Comparison of ENCODE assay signal across 14 cellular contexts in the genomic region with DNA sequence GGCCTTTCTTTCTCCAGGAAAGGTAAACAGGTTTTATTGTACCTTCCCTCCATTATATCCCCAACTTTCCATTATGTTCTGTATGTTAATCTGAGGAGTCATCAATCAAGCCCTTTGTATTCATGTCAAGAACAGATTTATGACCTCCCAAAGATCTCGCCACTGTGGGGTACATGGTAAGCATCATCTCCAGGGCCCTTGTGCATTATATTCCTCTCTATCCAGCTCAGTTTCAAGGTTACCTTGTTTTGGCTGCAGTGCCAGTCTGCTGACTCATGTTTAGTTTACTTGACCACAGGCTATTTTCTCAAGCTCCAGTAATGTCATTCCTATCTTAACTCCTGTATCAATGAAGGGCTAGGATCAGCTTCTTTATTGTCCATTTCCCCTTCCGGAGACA.
A peak's percentile ranks its signal among the peaks of the same experiment; 100 is the strongest.
DNase-seq lines count a peak whose midpoint lies in the region; ATAC-seq and TF ChIP-seq lines count a peak whose summit lies in the region.
"Had no signal": no experiment of that assay in that cellular context is flagged by ENCODE, and none has a peak within 500 bp of the region (broad histone marks: within the 10 kb centered on the region; RNA-seq: fewer than 3 reads in every experiment).

No MANE protein-coding gene starts in this region.

- no peak overlapping the region for H3K56ac ChIP-seq in mesendoderm (ENCODE audit: low read length)

- in situ Hi-C loops in mammary epithelial cell (cut with MboI; ENCODE audit: low sequenced_read_pairs in 2 of 2): no loop called here

- H4K8ac ChIP-seq in mesendoderm (ENCODE audit: low read depth, low read length): no peak overlapping the region

- dilution Hi-C loops in mammary epithelial cell (cut with HindIII; ENCODE audit: low sequenced_read_pairs): no loop called here

- no peaks in the 10 kb centered on the region for H3K79me1 ChIP-seq in mesendoderm (ENCODE audit: low read length)

- no peak overlapping the region for H3K4ac ChIP-seq in mesendoderm (ENCODE audit: low read depth, low read length)

- no peak overlapping the region for H2AK5ac ChIP-seq in mesendoderm (ENCODE audit: low read length)

- DNase-seq in GM03348 (ENCODE audit: low spot score) (peak; percentile 7), NCI-H226 (peak; percentile 64), mammary epithelial cell (peak; percentile 72), myocyte (ENCODE audit: low read depth) (peak; percentile 24), thyroid gland (no peak), mesendoderm (no peak)
- DNase-seq in activated T-helper 2 cell treated with anti-CD3 and anti-CD28 coated beads, Interferon-gamma antibody, Interleukin-2, Interleukin-4, amounts not matched to agents 10 μg/mL and 5 μg/mL and 100 μg/mL, durations not matched to agents 14 hours and 24 hours and 36 hours (ENCODE audit: low spot score): no peak
- DNase-seq: CD8-positive, alpha-beta memory T cell; NCI-H446; Right ventricle myocardium superior; small intestine had no signal

- H3K18ac ChIP-seq in mesendoderm (ENCODE audit: low read length): no peak overlapping the region

- no peak overlapping the region for H3K4me3 ChIP-seq in mammary epithelial cell (replicated peaks in 1 of 3; ENCODE audit: insufficient read depth in 1 of 3, low read depth in 2 of 3, low read length in 3 of 3)
- H3K4me3 ChIP-seq in thyroid gland (replicated peaks in 1 of 3): no peak overlapping the region
- no peak overlapping the region for H3K4me3 ChIP-seq in mesendoderm (ENCODE audit: low read length)
- H3K4me3 ChIP-seq: thoracic aorta had no signal

- no peaks in the 10 kb centered on the region for H3K27me3 Mint-ChIP-seq in activated T-helper 2 cell treated with anti-CD3 and anti-CD28 coated beads, Interferon-gamma antibody, Interleukin-2, Interleukin-4, amounts not matched to agents 10 μg/mL and 5 μg/mL and 100 μg/mL, durations not matched to agents 14 hours and 24 hours and 36 hours (ENCODE audit: low read depth)
- H3K27me3 Mint-ChIP-seq: CD8-positive, alpha-beta memory T cell had no signal

- H2BK5ac ChIP-seq in mesendoderm (ENCODE audit: low read length): no peak overlapping the region

- 22% methylated on average over 2 of the region's 2 CpGs for WGBS in mammary epithelial cell (ENCODE audit: low coverage, missing lambda C conversion rate)
- whole genome bisulfite sequencing in thyroid gland, 2 donors: 85 to 90% methylated on average over 2 of the region's 2 CpGs
- WGBS in mesendoderm (ENCODE audit: extremely low coverage, insufficient coverage, low lambda C conversion rate): no CpG with 5 or more reads among the region's 2 CpGs

- no peak overlapping the region for H2AFZ ChIP-seq in mammary epithelial cell (ENCODE audit: low read depth, low read length)

- H3K4me3 Mint-ChIP-seq in activated T-helper 2 cell treated with anti-CD3 and anti-CD28 coated beads, Interferon-gamma antibody, Interleukin-2, Interleukin-4, amounts not matched to agents 10 μg/mL and 5 μg/mL and 100 μg/mL, durations not matched to agents 14 hours and 24 hours and 36 hours (ENCODE audit: low read depth): no peak overlapping the region
- H3K4me3 Mint-ChIP-seq: activated naive CD4-positive, alpha-beta T cell treated with anti-CD3 and anti-CD28 coated beads, Interleukin-2, amount 50 U/mL, for 24 hours; CD8-positive, alpha-beta memory T cell had no signal

- H3K9me3 ChIP-seq in mammary epithelial cell (replicated peaks; ENCODE audit: insufficient read depth, low read length): no peaks in the 10 kb centered on the region
- H3K9me3 ChIP-seq in thyroid gland: no peaks in the 10 kb centered on the region
- H3K9me3 ChIP-seq: thoracic aorta had no signal

- CTCF ChIA-PET in mammary epithelial cell (lab: Charles Lee; ENCODE audit: low non-redundant PET): interaction anchor here (0.6 kb wide), 1 partner anchor 28 kb away, joined by 3 read pairs; no protein-coding TSS in a partner anchor

- no peak overlapping the region for H3K27ac Mint-ChIP-seq in activated T-helper 2 cell treated with anti-CD3 and anti-CD28 coated beads, Interferon-gamma antibody, Interleukin-2, Interleukin-4, amounts not matched to agents 10 μg/mL and 5 μg/mL and 100 μg/mL, durations not matched to agents 14 hours and 24 hours and 36 hours
- H3K27ac Mint-ChIP-seq: activated naive CD4-positive, alpha-beta T cell treated with anti-CD3 and anti-CD28 coated beads, Interleukin-2, amount 50 U/mL, for 24 hours; CD8-positive, alpha-beta memory T cell had no signal

- H3K4me1 ChIP-seq in mammary epithelial cell (ENCODE audit: insufficient read depth, low read length) (peaks cover 41% of the 10 kb centered on the region), thyroid gland (no peaks in the 10 kb centered on the region), mesendoderm (ENCODE audit: control insufficient read depth, low read depth, low read length) (no peaks in the 10 kb centered on the region)

- no peaks in the 10 kb centered on the region for H3K9me3 Mint-ChIP-seq in activated T-helper 2 cell treated with anti-CD3 and anti-CD28 coated beads, Interferon-gamma antibody, Interleukin-2, Interleukin-4, amounts not matched to agents 10 μg/mL and 5 μg/mL and 100 μg/mL, durations not matched to agents 14 hours and 24 hours and 36 hours
- H3K9me3 Mint-ChIP-seq: activated naive CD4-positive, alpha-beta T cell treated with anti-CD3 and anti-CD28 coated beads, Interleukin-2, amount 50 U/mL, for 24 hours; CD8-positive, alpha-beta memory T cell had no signal

- ATAC-seq in HG02610 (IDR thresholded peaks at IDR 0.05; ENCODE audit: unreplicated experiment): no peak

- no peak for TF ChIP-seq CTCF in mammary epithelial cell (conservative IDR thresholded peaks at IDR 0.05 in 1 of 2, IDR thresholded peaks at IDR 0.05 in 1 of 2; ENCODE audit: extremely low read depth in 1 of 2, insufficient read depth in 1 of 2, low read depth in 1 of 2, low read length in 2 of 2)
- TF ChIP-seq CTCF in thyroid gland (IDR thresholded peaks at IDR 0.05): no peak

- no peak overlapping the region for H3K4me2 ChIP-seq in mammary epithelial cell (ENCODE audit: insufficient read depth, low read depth, low read length)
- H3K4me2 ChIP-seq in mesendoderm (ENCODE audit: low read length): no peak overlapping the region

- H3K9ac ChIP-seq in mammary epithelial cell (ENCODE audit: insufficient read depth, low read length): no peak overlapping the region
- H3K9ac ChIP-seq in mesendoderm (ENCODE audit: low read length): no peak overlapping the region

- H2BK120ac ChIP-seq in mesendoderm (ENCODE audit: low read depth, low read length): no peak overlapping the region

- H3K27ac ChIP-seq in mammary epithelial cell (ENCODE audit: insufficient read depth, low read depth, low read length) (peak overlapping the region; percentile 24), thyroid gland (no peak overlapping the region), mesendoderm (ENCODE audit: low read depth, low read length) (no peak overlapping the region)
- H3K27ac ChIP-seq: thoracic aorta had no signal

- H3K36me3 Mint-ChIP-seq in activated T-helper 2 cell treated with anti-CD3 and anti-CD28 coated beads, Interferon-gamma antibody, Interleukin-2, Interleukin-4, amounts not matched to agents 10 μg/mL and 5 μg/mL and 100 μg/mL, durations not matched to agents 14 hours and 24 hours and 36 hours (ENCODE audit: low read depth): no peaks in the 10 kb centered on the region
- H3K36me3 Mint-ChIP-seq: activated naive CD4-positive, alpha-beta T cell treated with anti-CD3 and anti-CD28 coated beads, Interleukin-2, amount 50 U/mL, for 24 hours; CD8-positive, alpha-beta memory T cell had no signal

- no peak overlapping the region for H3K23ac ChIP-seq in mesendoderm (ENCODE audit: low read length)

- H3K79me2 ChIP-seq in mammary epithelial cell (ENCODE audit: insufficient read depth, low read length) (no peaks in the 10 kb centered on the region), mesendoderm (ENCODE audit: control insufficient read depth, insufficient read depth, low read length) (no peaks in the 10 kb centered on the region)

- H3K27me3 ChIP-seq in mammary epithelial cell (ENCODE audit: insufficient read depth, low read length) (no peaks in the 10 kb centered on the region), thyroid gland (no peaks in the 10 kb centered on the region), mesendoderm (ENCODE audit: insufficient read depth, low read length, poor library complexity) (no peaks in the 10 kb centered on the region)

- no peaks in the 10 kb centered on the region for H4K20me1 ChIP-seq in mammary epithelial cell (ENCODE audit: insufficient read depth, low read length)

- no peak for TF ChIP-seq POLR2A in thyroid gland (IDR thresholded peaks at IDR 0.05)

- intact Hi-C loops in mammary epithelial cell (cut with micrococcal nuclease): loop anchor here (5.0 kb wide), 1 partner anchor 54 kb away; no protein-coding TSS in a partner anchor
- intact Hi-C loops in activated T-helper 2 cell treated with anti-CD3 and anti-CD28 coated beads, Interferon-gamma antibody, Interleukin-2, Interleukin-4, amounts not matched to agents 10 μg/mL and 5 μg/mL and 100 μg/mL, durations not matched to agents 14 hours and 24 hours and 36 hours (cut with micrococcal nuclease): no loop called here
- intact Hi-C loops in thyroid gland (cut with DNase I): no loop called here

- no peak overlapping the region for H4K5ac ChIP-seq in mesendoderm (ENCODE audit: low read length)

- BruUV-seq in mammary epithelial cell (replicated peaks; lab: Mats Ljungman, UMichigan): no TSS peak

- H3K4me1 Mint-ChIP-seq in activated T-helper 2 cell treated with anti-CD3 and anti-CD28 coated beads, Interferon-gamma antibody, Interleukin-2, Interleukin-4, amounts not matched to agents 10 μg/mL and 5 μg/mL and 100 μg/mL, durations not matched to agents 14 hours and 24 hours and 36 hours (ENCODE audit: low read depth): no peaks in the 10 kb centered on the region
- H3K4me1 Mint-ChIP-seq: activated naive CD4-positive, alpha-beta T cell treated with anti-CD3 and anti-CD28 coated beads, Interleukin-2, amount 50 U/mL, for 24 hours; CD8-positive, alpha-beta memory T cell had no signal

- no peak overlapping the region for H2BK15ac ChIP-seq in mesendoderm (replicated peaks; ENCODE audit: low read depth)

- no peaks in the 10 kb centered on the region for H3K36me3 ChIP-seq in mammary epithelial cell (ENCODE audit: insufficient read depth, low read length)
- no peaks in the 10 kb centered on the region for H3K36me3 ChIP-seq in thyroid gland
- H3K36me3 ChIP-seq in mesendoderm (ENCODE audit: control insufficient read depth, insufficient read depth, low read length): no peaks in the 10 kb centered on the region
- H3K36me3 ChIP-seq: thoracic aorta had no signal

Comparison
In these comparisons a context has a peak if more than half of its experiments do, and no peak if none do; other contexts are left out.
1. DNase-seq: peak in GM03348 (single experiment), NCI-H226 (single experiment), mammary epithelial cell (single experiment) and myocyte (single experiment); none in activated T-helper 2 cell treated with anti-CD3 and anti-CD28 coated beads, Interferon-gamma antibody, Interleukin-2, Interleukin-4, amounts not matched to agents 10 μg/mL and 5 μg/mL and 100 μg/mL, durations not matched to agents 14 hours and 24 hours and 36 hours (single experiment), thyroid gland (0 of 2) and mesendoderm (single experiment).